Comparison of ENCODE assay signal across 1 cellular context in genomic region chr14:104677506-104678332, GRCh38.
TF ChIP-seq lines count a peak whose summit lies in the region.

No MANE protein-coding gene starts in this region.

TF ChIP-seq in K562, 482 proteins besides CTCF, POLR2A, EP300 and RAD21 (continued from another document):
- TF ChIP-seq PHB2 (IDR thresholded peaks at IDR 0.05; ENCODE audit: low read depth) = no peak
TF ChIP-seq in K562: peak in this region for 111.
